In the genomic region with DNA sequence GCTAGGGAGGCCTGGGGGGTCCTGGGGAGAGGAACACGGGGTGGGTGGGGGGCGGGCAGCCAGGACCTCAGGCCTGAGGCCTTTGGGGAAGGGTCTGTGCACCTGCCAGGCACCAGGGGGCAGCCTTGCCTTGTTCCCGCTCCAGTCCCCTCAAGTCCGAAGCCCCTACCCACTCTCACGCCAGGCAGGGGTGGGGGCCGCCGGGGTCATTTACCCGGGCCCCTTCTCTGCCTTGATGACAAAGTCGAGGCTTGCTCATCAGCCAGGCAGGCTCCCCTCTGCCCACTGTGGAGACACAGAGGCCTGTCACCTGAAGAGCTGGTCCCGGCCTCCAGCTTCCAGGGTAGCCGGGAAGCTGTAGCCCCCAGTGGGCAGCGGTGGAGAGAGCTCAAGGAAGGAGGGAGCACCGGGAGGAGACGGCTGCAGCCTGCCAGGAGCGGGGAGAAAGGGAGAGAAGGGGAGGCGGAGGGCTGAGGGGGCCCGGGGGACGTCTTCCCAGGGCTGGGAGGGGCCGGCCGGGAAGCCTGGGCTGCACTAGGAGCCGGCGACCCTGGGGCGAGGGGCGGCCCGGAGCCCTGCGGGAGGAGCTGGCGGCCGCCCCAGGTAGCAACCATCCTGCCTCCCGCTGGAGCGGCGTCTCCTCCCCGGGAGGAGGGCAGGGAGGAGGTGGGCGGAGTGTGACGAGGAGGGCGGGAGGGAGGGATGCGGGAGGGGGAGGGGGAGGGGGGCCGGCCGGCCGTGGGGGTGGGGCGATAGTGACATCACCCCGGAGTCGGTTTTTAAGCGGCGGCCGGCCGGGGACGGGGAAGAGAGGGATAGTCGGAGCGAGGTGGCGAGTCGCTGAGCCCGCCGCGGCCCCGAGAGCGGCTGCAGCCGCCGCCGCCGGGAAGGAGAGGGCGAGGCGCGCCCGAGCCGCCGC, we compare ENCODE assay signal across 8 cellular contexts. TPM values are rescaled to one million over a fixed set of nuclear protein-coding genes. Genes with fewer than 3 reads are reported as not detected.
DNase-seq lines count a peak whose midpoint lies in the region; ATAC-seq and TF ChIP-seq lines count a peak whose summit lies in the region.

TSS of gene SLC6A8 (plus strand) at position 806 of the 919 bp plus-strand sequence. CDS start 649 bp downstream, outside the sequence.

- H3K4me3 Mint-ChIP-seq in endodermal cell: peak within 1 kb of the TSS; percentile 47

- H3K18ac ChIP-seq in mesendoderm (ENCODE audit: low read length): peak within 1 kb of the TSS; percentile 64

- H3K4me3 ChIP-seq in endodermal cell (ENCODE audit: low read length): no peak within 1 kb of the TSS
- H3K4me3 ChIP-seq in mesendoderm (ENCODE audit: low read length): peak within 1 kb of the TSS; percentile 35

- H3K36me3 ChIP-seq in endodermal cell (ENCODE audit: control insufficient read depth, insufficient read depth, low read length) (no peaks in the 10 kb centered on the region), mesendoderm (ENCODE audit: control insufficient read depth, insufficient read depth, low read length) (no peaks in the 10 kb centered on the region)

- H4K5ac ChIP-seq in mesendoderm (ENCODE audit: low read length): no peak within 1 kb of the TSS

- H3K4me2 ChIP-seq in mesendoderm (ENCODE audit: low read length): no peak within 1 kb of the TSS

- peak within 1 kb of the TSS; percentile 73 for H3K56ac ChIP-seq in mesendoderm (ENCODE audit: low read length)

- H3K79me1 ChIP-seq in mesendoderm (ENCODE audit: low read length): no peaks in the 10 kb centered on the region

- no peak within 1 kb of the TSS for H4K8ac ChIP-seq in mesendoderm (ENCODE audit: low read depth, low read length)

- peak within 1 kb of the TSS; percentile 46 for H3K4ac ChIP-seq in mesendoderm (ENCODE audit: low read depth, low read length)

- WGBS in endodermal cell (ENCODE audit: insufficient coverage in 1 of 2, insufficient read length in 1 of 2), 2 experiments: 1 to 17% methylated on average over 1 to 36 of the region's 66 CpGs
- no CpG with 5 or more reads among the region's 66 CpGs for WGBS in mesendoderm (ENCODE audit: extremely low coverage, insufficient coverage, low lambda C conversion rate)

- no peak within 1 kb of the TSS for H2BK120ac ChIP-seq in mesendoderm (ENCODE audit: low read depth, low read length)

- H2BK5ac ChIP-seq in mesendoderm (ENCODE audit: low read length): no peak within 1 kb of the TSS

- H3K36me3 Mint-ChIP-seq in endodermal cell (ENCODE audit: low read depth): peaks cover 5% of the 10 kb centered on the region

- H3K27me3 ChIP-seq in endodermal cell (ENCODE audit: control insufficient read depth, insufficient read depth, low read length, poor library complexity, severe bottlenecking) (no peaks in the 10 kb centered on the region), mesendoderm (ENCODE audit: insufficient read depth, low read length, poor library complexity) (no peaks in the 10 kb centered on the region)

- no peak within 1 kb of the TSS for H3K23ac ChIP-seq in mesendoderm (ENCODE audit: low read length)

- DNase-seq in NCI-H187 (lab: John Stamatoyannopoulos, UW): peak; percentile 39 to 52
- DNase-seq in NCI-H187 treated with DMSO at 0.1 percent for 48 hours (lab: John Stamatoyannopoulos, UW): no peak
- peak; percentile 66 for DNase-seq in NCI-H146 (lab: John Stamatoyannopoulos, UW)
- peak; percentile 38 to 44 for DNase-seq in activated CD4-positive, alpha-beta T cell treated with anti-CD3 and anti-CD28 coated beads for 4 hours
- peak; percentile 87 for DNase-seq in endodermal cell
- DNase-seq in mesendoderm: peak; percentile 78
- peak; percentile 24 for DNase-seq in stromal cell of bone marrow (ENCODE audit: low read depth)

- no peaks in the 10 kb centered on the region for H3K9me3 ChIP-seq in endodermal cell (ENCODE audit: control insufficient read depth, low read length)

- H3K27me3 Mint-ChIP-seq in endodermal cell (ENCODE audit: insufficient read depth): no peaks in the 10 kb centered on the region

- peaks cover 9% of the 10 kb centered on the region for H3K4me1 Mint-ChIP-seq in endodermal cell

- no peak within 1 kb of the TSS for H2AK5ac ChIP-seq in mesendoderm (ENCODE audit: low read length)

- no peak for ATAC-seq in HG02678 (IDR thresholded peaks at IDR 0.05; ENCODE audit: unreplicated experiment)

- no peaks in the 10 kb centered on the region for H3K79me2 ChIP-seq in mesendoderm (ENCODE audit: control insufficient read depth, insufficient read depth, low read length)

- H3K4me1 ChIP-seq in endodermal cell (ENCODE audit: control insufficient read depth, insufficient read depth, low read length) (no peaks in the 10 kb centered on the region), mesendoderm (ENCODE audit: control insufficient read depth, low read depth, low read length) (no peaks in the 10 kb centered on the region)

- peak; percentile 70 for TF ChIP-seq CTCF in endodermal cell (conservative IDR thresholded peaks at IDR 0.05)

- H2BK15ac ChIP-seq in mesendoderm (replicated peaks; ENCODE audit: low read depth): no peak within 1 kb of the TSS

- peak within 1 kb of the TSS; percentile 96 for H3K27ac ChIP-seq in endodermal cell (ENCODE audit: low read depth, low read length)
- no peak within 1 kb of the TSS for H3K27ac ChIP-seq in mesendoderm (ENCODE audit: low read depth, low read length)

- peaks cover 50% of the 10 kb centered on the region for H3K9me3 Mint-ChIP-seq in endodermal cell

- H3K9ac ChIP-seq in endodermal cell (ENCODE audit: extremely low read depth, low read length, poor library complexity, severe bottlenecking): no peak within 1 kb of the TSS
- H3K9ac ChIP-seq in mesendoderm (ENCODE audit: low read length): peak within 1 kb of the TSS; percentile 69

- H3K27ac Mint-ChIP-seq in endodermal cell: peak within 1 kb of the TSS; percentile 64

RNA-seq across cellular contexts. Expression of gene SLC6A8, which starts in this region (rescaled TPM):
- total RNA-seq in endodermal cell: 100 to 1,000 TPM in 1 of 2 donors, 10 to 100 TPM in 1; 57.6 to 121 TPM
- 144 TPM for polyA plus RNA-seq in endodermal cell (2013, experiment 1 of 2)
- polyA plus RNA-seq in endodermal cell (2013, experiment 2 of 2): 117 TPM
- polyA plus RNA-seq in mesendoderm (2013, experiment 1 of 2): 26.9 TPM
- 27.7 TPM for polyA plus RNA-seq in mesendoderm (2013, experiment 2 of 2)
